21 cellular contexts compared by ENCODE assay signal in genomic region chr10:28612877-28613276, GRCh38.
"Had no signal": no experiment of that assay in that cellular context is flagged by ENCODE, and none has a peak within 500 bp of the region (broad histone marks: within the 10 kb centered on the region; RNA-seq: fewer than 3 reads in every experiment).

No MANE protein-coding gene starts in this region.

- H3K4me1 ChIP-seq: breast epithelium, neural progenitor cell, thyroid gland had no signal

- H3K27ac Mint-ChIP-seq: endodermal cell, memory B cell, neural progenitor cell, T-cell had no signal

- H3K27me3 Mint-ChIP-seq: activated naive CD8-positive, alpha-beta T cell treated with anti-CD3 and anti-CD28 coated beads, Interleukin-2, amount 10 ng/mL, durations not matched to agents 7 days and 5 days; memory B cell; stimulated activated naive CD8-positive, alpha-beta T cell treated with anti-CD3 and anti-CD28 coated beads, Interleukin-15, Interleukin-2, amounts not matched to agents 100 ng/mL and 50 ng/mL, for 24 hours; T-cell had no signal

- H3K27ac ChIP-seq: breast epithelium, coronary artery, epithelial cell of prostate, gastroesophageal sphincter, neural progenitor cell, sigmoid colon, thyroid gland, WERI-Rb-1 had no signal

- H3K4me2 ChIP-seq: neural progenitor cell had no signal

- ATAC-seq: gastroesophageal sphincter, mucosa of descending colon, T-cell had no signal

- H3K27me3 ChIP-seq: breast epithelium, gastroesophageal sphincter, neural progenitor cell, sigmoid colon, thyroid gland had no signal

- H3K9me3 ChIP-seq: breast epithelium, gastroesophageal sphincter, mucosa of descending colon, sigmoid colon, thyroid gland had no signal

- DNase-seq: activated CD4-positive, alpha-beta T cell treated with anti-CD3 and anti-CD28 coated beads for 1 hour; activated effector memory CD4-positive, alpha-beta T cell treated with anti-CD3 and anti-CD28 coated beads, Interleukin-2, amount 50 U/mL, for 16 hours; activated naive CD8-positive, alpha-beta T cell treated with anti-CD3 and anti-CD28 coated beads, Interleukin-2, amount 10 ng/mL, durations not matched to agents 7 days and 5 days; amniotic stem cell; endodermal cell; head of caudate nucleus; hypothalamus; mucosa of descending colon; sigmoid colon; stimulated activated CD4-positive, alpha-beta T cell treated with anti-CD3 and anti-CD28 coated beads, Interleukin-4, amount 100 ng/mL, for 1 hour; substantia nigra; T-cell; thyroid gland; WERI-Rb-1 had no signal

- H3K4me3 ChIP-seq: breast epithelium, coronary artery, gastroesophageal sphincter, mucosa of descending colon, neural progenitor cell, sigmoid colon, thyroid gland had no signal

- H3K4me1 Mint-ChIP-seq: endodermal cell, memory B cell, neural progenitor cell had no signal

- H3K4me3 Mint-ChIP-seq: activated naive CD8-positive, alpha-beta T cell treated with anti-CD3 and anti-CD28 coated beads, Interleukin-2, amount 10 ng/mL, durations not matched to agents 7 days and 5 days; endodermal cell; memory B cell; neural progenitor cell; stimulated activated naive CD8-positive, alpha-beta T cell treated with anti-CD3 and anti-CD28 coated beads, Interleukin-15, Interleukin-2, amounts not matched to agents 100 ng/mL and 50 ng/mL, for 24 hours; T-cell had no signal

- H2AFZ ChIP-seq: neural progenitor cell had no signal

- H3K9me3 Mint-ChIP-seq: activated naive CD8-positive, alpha-beta T cell treated with anti-CD3 and anti-CD28 coated beads, Interleukin-2, amount 10 ng/mL, durations not matched to agents 7 days and 5 days; endodermal cell; memory B cell; neural progenitor cell; stimulated activated naive CD8-positive, alpha-beta T cell treated with anti-CD3 and anti-CD28 coated beads, Interleukin-15, Interleukin-2, amounts not matched to agents 100 ng/mL and 50 ng/mL, for 24 hours; T-cell had no signal

- H3K36me3 ChIP-seq: breast epithelium had no signal

- H3K9ac ChIP-seq: neural progenitor cell had no signal
